In genomic region chr19:7413629-7414028, GRCh38 we compare ENCODE assay signal across 22 cellular contexts.
"Had no signal": no experiment of that assay in that cellular context is flagged by ENCODE, and none has a peak within 500 bp of the region (broad histone marks: within the 10 kb centered on the region; RNA-seq: fewer than 3 reads in every experiment).

No MANE protein-coding gene starts in this region.

- H3K36me3 ChIP-seq: gastrocnemius medialis, lower lobe of right lung, prostate gland, right atrium auricular region, thyroid gland, vagina had no signal

- H3K27ac Mint-ChIP-seq: nephron progenitor cell had no signal

- H3K4me1 ChIP-seq: gastrocnemius medialis, right atrium auricular region had no signal

- H3K9me3 Mint-ChIP-seq: naive thymus-derived CD8-positive, alpha-beta T cell had no signal

- H3K27me3 ChIP-seq: dorsolateral prefrontal cortex, gastrocnemius medialis, right atrium auricular region, stomach, thyroid gland, vagina had no signal

- DNase-seq: dorsolateral prefrontal cortex; effector CD4-positive, alpha-beta T cell; gastrocnemius medialis; head of caudate nucleus; left ventricle myocardium superior; lower lobe of right lung; naive thymus-derived CD8-positive, alpha-beta T cell; nephron progenitor cell; nucleus accumbens; stimulated activated CD4-positive, alpha-beta T cell treated with anti-CD3 and anti-CD28 coated beads, Interleukin-12 subunit alpha, Interleukin-12 subunit beta, amount 100 ng/mL, for 4 hours; stimulated activated CD4-positive, alpha-beta T cell treated with anti-CD3 and anti-CD28 coated beads, Interleukin-1b, Interleukin-23, amount 100 ng/mL, for 48 hours; stimulated activated CD4-positive, alpha-beta T cell treated with anti-CD3 and anti-CD28 coated beads, Interleukin-4, amount 100 ng/mL, for 1 hour; stimulated activated CD8-positive, alpha-beta memory T cell treated with anti-CD3 and anti-CD28 coated beads, Interleukin-4, amount 100 ng/mL, for 48 hours; stimulated activated naive CD4-positive, alpha-beta T cell treated with Interleukin-2 at 50 U/mL for 16 hours; stomach; thyroid gland; trophoblast cell had no signal

- H3K4me3 Mint-ChIP-seq: nephron progenitor cell had no signal

- H3K27me3 Mint-ChIP-seq: naive thymus-derived CD8-positive, alpha-beta T cell had no signal

- H3K27ac ChIP-seq: gastrocnemius medialis, lower lobe of right lung, prostate gland, right atrium auricular region, stomach, thyroid gland, vagina had no signal

- H3K4me3 ChIP-seq: dorsolateral prefrontal cortex, gastrocnemius medialis, lower lobe of right lung, prostate gland, right atrium auricular region, smooth muscle cell, stomach, thyroid gland, vagina had no signal

- ATAC-seq: gastrocnemius medialis; left ventricle myocardium superior; lower lobe of right lung; naive thymus-derived CD8-positive, alpha-beta T cell; sciatic nerve had no signal

- H3K9me3 ChIP-seq: gastrocnemius medialis, lower lobe of right lung, prostate gland, right atrium auricular region, stomach, thyroid gland, vagina had no signal
